8 cellular contexts compared by ENCODE assay signal in the genomic region with DNA sequence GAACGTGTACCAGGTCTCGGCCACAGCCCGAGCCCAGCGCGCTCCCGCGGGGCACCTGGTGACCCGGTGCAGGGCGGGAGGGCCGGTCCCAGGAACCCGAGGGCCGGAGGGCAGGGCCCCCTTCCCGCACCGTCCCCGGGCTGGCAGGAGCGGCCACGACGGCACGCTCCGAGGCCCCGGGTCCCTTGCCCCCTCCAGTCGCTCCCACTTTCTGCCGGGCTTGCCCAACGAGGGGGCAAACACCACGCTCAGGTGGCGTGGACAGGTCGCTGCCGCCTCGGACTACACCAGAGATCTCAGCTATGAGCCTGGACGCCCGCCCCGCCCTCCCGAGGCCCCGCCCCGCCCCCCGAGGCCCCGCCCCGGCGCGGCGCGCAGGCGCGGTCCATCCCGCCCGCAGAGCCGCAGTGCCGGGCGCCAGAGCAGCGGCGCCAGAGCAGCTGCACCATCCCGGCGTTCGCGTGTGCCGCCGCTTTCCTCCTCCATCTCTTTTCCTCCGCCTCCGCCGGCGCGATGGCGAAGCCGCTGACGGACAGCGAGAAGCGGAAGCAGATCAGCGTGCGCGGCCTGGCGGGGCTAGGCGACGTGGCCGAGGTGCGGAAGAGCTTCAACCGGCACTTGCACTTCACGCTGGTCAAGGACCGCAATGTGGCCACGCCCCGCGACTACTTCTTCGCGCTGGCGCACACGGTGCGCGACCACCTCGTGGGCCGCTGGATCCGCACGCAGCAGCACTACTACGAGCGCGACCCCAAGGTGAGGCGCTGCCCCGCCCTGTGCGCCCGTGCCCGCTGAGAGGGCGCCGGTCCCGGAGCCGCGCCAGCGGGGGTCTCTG. TPM values are rescaled to one million over a fixed set of nuclear protein-coding genes. Genes with fewer than 3 reads are reported as not detected.
DNase-seq lines count a peak whose midpoint lies in the region; FAIRE-seq lines count a peak whose summit lies in the region.

A gene (plus strand): TSS at position 420 of the 835 bp plus-strand sequence. CDS start 94 bp downstream, at position 514.

- H3K27me3 ChIP-seq in HAP-1 (ENCODE audit: low read depth) (no peaks in the 10 kb centered on the region), MG63 (no peaks in the 10 kb centered on the region), neuronal stem cell (ENCODE audit: control insufficient read depth in 3 of 3, insufficient read depth in 3 of 3, low read depth in 1 of 3, low read length in 3 of 3) (peaks cover 0 to 15% (median 5%) of the 10 kb centered on the region in 3 experiments)

- H4K91ac ChIP-seq in neuronal stem cell (ENCODE audit: low read depth, low read length, poor library complexity), result no peak within 1 kb of the TSS

- H2BK12ac ChIP-seq in neuronal stem cell (ENCODE audit: low read length), result peak within 1 kb of the TSS; percentile 52

- H3K36me3 ChIP-seq in HAP-1 (replicated peaks) (no peaks in the 10 kb centered on the region), MG63 (no peaks in the 10 kb centered on the region; the same call in 1 of the 2 replicates), neuronal stem cell (replicated peaks in 1 of 2; ENCODE audit: control insufficient read depth in 2 of 2, insufficient read depth in 2 of 2, low read length in 2 of 2) (peaks cover 2 to 21% of the 10 kb centered on the region in 2 donors)

- peak within 1 kb of the TSS; percentile 20 for H2AK5ac ChIP-seq in neuronal stem cell (ENCODE audit: low read depth, low read length)

- H2AFZ ChIP-seq in neuronal stem cell (ENCODE audit: low read length), result peak within 1 kb of the TSS; percentile 97

- in situ Hi-C loops in HAP-1 (cut with MboI; ENCODE audit: low sequenced_read_pairs), result no loop called here

- no peak within 1 kb of the TSS for H2BK15ac ChIP-seq in neuronal stem cell (ENCODE audit: low read length)

- no peak within 1 kb of the TSS for H2BK120ac ChIP-seq in neuronal stem cell (ENCODE audit: low read depth, low read length)

- H3K9ac ChIP-seq in neuronal stem cell (ENCODE audit: low read depth, low read length, poor library complexity), result peak within 1 kb of the TSS; percentile 98

- no peak for FAIRE-seq in frontal cortex (lab: Jason Lieb, UNC)

- H3K14ac ChIP-seq in neuronal stem cell (ENCODE audit: low read length), result peak within 1 kb of the TSS; percentile 86

- H2BK5ac ChIP-seq in neuronal stem cell (ENCODE audit: low read length), result no peak within 1 kb of the TSS

- H3K18ac ChIP-seq in neuronal stem cell (ENCODE audit: low read length), result peak within 1 kb of the TSS; percentile 98

- WGBS in neuronal stem cell (ENCODE audit: extremely low coverage in 2 of 2, insufficient read length in 2 of 2, insufficient replicate concordance in 1 of 2), 2 donors, result no CpG with 5 or more reads among the region's 105 CpGs

- DNase-seq in GM03348 (ENCODE audit: low spot score) (peak; percentile 99), HAP-1 (ENCODE audit: low spot score in 2 of 2) (peak; percentile 69 to 81), MG63 (peak; percentile 80), SK-N-DZ (ENCODE audit: low spot score) (peak; percentile 84), frontal cortex (ENCODE audit: low spot score in 2 of 2) (peak; percentile 96 to 97), neuronal stem cell (ENCODE audit: low spot score) (peak; percentile 82), substantia nigra (lab: John Stamatoyannopoulos, UW) (peak in 48 of 49 donors; percentile 40 to 93 (median 76))
- DNase-seq in activated naive CD4-positive, alpha-beta T cell treated with Interleukin-2 at 50 U/mL for 16 hours, result peak; percentile 77

- H4K8ac ChIP-seq in neuronal stem cell (ENCODE audit: low read depth, low read length), result no peak within 1 kb of the TSS

- H3K23ac ChIP-seq in neuronal stem cell (ENCODE audit: low read depth, low read length, poor library complexity), result peak within 1 kb of the TSS; percentile 99

- no peak within 1 kb of the TSS for H3K4ac ChIP-seq in neuronal stem cell (ENCODE audit: low read length)

- peak within 1 kb of the TSS; percentile 85 for H3K4me3 ChIP-seq in HAP-1
- H3K4me3 ChIP-seq in MG63, result peak within 1 kb of the TSS; percentile 70
- peak within 1 kb of the TSS; percentile 90 to 91 for H3K4me3 ChIP-seq in neuronal stem cell (ENCODE audit: low read length in 2 of 2)

- H3K4me1 ChIP-seq in HAP-1 (peaks cover 35% of the 10 kb centered on the region), neuronal stem cell (ENCODE audit: control insufficient read depth in 2 of 2, insufficient read depth in 1 of 2, low read depth in 1 of 2, low read length in 2 of 2) (peaks cover 19 to 29% of the 10 kb centered on the region in 2 donors)

- peak within 1 kb of the TSS; percentile 93 for H3K4me2 ChIP-seq in neuronal stem cell (ENCODE audit: insufficient read depth, low read length, poor library complexity, severe bottlenecking)

- H3K27ac ChIP-seq in neuronal stem cell (replicated peaks; ENCODE audit: low read length) (peak within 1 kb of the TSS; percentile 94), substantia nigra (ENCODE audit: low read depth, low read length, poor library complexity, severe bottlenecking) (peak within 1 kb of the TSS; percentile 84)

- peaks cover 5% of the 10 kb centered on the region for H3K79me1 ChIP-seq in neuronal stem cell (ENCODE audit: low read depth, low read length)

- H3K9me3 ChIP-seq in HAP-1 (no peaks in the 10 kb centered on the region), MG63 (no peaks in the 10 kb centered on the region), neuronal stem cell (replicated peaks in 1 of 2; ENCODE audit: control insufficient read depth in 2 of 2, insufficient read depth in 1 of 2, low read depth in 1 of 2, low read length in 2 of 2) (no peaks in the 10 kb centered on the region)

RNA-seq across cellular contexts. Expression of the gene that starts here (rescaled TPM):
- total RNA-seq in MG63 (2014; rRNA removed; shearing (Covaris generic); ENCODE audit: low replicate concordance), result 49.2 and 67.8 TPM in 2 replicates
- 127 and 155 TPM in 2 replicates for polyA plus RNA-seq in SK-N-DZ (2014; cell fraction: cytosol; rRNA removed)
- 212 and 244 TPM in 2 replicates for polyA plus RNA-seq in SK-N-DZ (2014; cell fraction: nucleus; rRNA removed)
- total RNA-seq in frontal cortex, result 66.0 TPM
- 31.3 TPM for polyA plus RNA-seq in neuronal stem cell (2013, experiment 1 of 2)
- 32.4 TPM for polyA plus RNA-seq in neuronal stem cell (2013, experiment 2 of 2)

Comparison
In these comparisons a context has a peak if more than half of its experiments do, and no peak if none do; other contexts are left out.
1. Peak in every context shown above with its lines: DNase-seq, H3K4me3 ChIP-seq and H3K27ac ChIP-seq.